Comparison of ENCODE assay signal across 1 cellular context in the genomic region with DNA sequence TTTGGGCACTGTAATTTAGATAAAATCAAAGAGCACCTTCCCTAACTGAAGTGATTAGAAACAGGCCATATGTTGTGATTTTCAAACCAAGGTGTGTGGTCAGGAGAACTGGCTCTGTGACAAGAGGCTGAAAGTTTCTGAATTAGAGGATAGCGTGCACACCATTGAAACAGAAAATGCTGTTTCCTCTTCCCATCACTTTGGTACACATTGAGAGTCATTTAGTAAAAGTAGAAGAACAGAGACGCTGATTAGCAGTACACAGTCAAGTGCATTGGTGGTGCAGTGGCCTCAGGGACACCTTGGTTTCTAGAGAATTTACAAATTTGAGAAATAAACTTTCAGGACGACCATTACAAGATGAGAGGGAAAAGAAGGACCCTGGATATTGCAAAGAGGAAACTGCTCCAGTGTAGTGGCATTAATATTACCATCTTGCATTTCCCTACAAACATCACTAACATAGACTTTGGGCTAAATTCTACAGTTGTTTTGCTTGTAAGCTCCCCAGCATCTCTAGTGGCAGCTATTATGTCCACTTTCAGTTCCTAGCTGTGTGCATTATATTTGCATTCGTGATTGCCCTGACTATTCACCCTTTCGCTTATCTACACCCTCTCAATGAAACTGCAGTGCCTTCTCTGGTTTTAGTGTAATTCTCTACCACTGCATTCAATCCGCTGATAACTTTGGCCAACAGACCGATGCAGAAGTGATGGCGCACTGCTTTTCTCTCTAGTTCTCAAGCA.
A peak's percentile ranks its signal among the peaks of the same experiment; 100 is the strongest.
TF ChIP-seq lines count a peak whose summit lies in the region.

No MANE protein-coding gene starts in this region.

TF ChIP-seq in GM12878, 131 proteins besides CTCF, POLR2A, EP300 and RAD21 (continued from another document):
- TF ChIP-seq, protein P1, sequence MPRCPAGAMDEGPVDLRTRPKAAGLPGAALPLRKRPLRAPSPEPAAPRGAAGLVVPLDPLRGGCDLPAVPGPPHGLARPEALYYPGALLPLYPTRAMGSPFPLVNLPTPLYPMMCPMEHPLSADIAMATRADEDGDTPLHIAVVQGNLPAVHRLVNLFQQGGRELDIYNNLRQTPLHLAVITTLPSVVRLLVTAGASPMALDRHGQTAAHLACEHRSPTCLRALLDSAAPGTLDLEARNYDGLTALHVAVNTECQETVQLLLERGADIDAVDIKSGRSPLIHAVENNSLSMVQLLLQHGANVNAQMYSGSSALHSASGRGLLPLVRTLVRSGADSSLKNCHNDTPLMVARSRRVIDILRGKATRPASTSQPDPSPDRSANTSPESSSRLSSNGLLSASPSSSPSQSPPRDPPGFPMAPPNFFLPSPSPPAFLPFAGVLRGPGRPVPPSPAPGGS (IDR thresholded peaks at IDR 0.05; ENCODE audit: borderline replicate concordance, insufficient read depth, low read depth, low read length, poor library complexity, severe bottlenecking): peak; percentile 37
- TF ChIP-seq IKZF1 (conservative IDR thresholded peaks at IDR 0.05) (peak; percentile 39), ETV6 (conservative IDR thresholded peaks at IDR 0.05 in 1 of 2, IDR thresholded peaks at IDR 0.05 in 1 of 2; ENCODE audit: borderline replicate concordance in 1 of 2, low read depth in 1 of 2) (peak in 1 of 2 experiments; percentile 45; a peak in 1 of 4 replicates), PAX5 (IDR thresholded peaks at IDR 0.05; ENCODE audit: borderline replicate concordance, low read depth, low read length) (peak; percentile 40; the same call in 1 of the 2 replicates), JUNB (IDR thresholded peaks at IDR 0.05) (no peak), RB1 (IDR thresholded peaks at IDR 0.05; ENCODE audit: borderline replicate concordance) (no peak), EED (IDR thresholded peaks at IDR 0.05; ENCODE audit: low read depth) (no peak), MYB (IDR thresholded peaks at IDR 0.05; ENCODE audit: borderline replicate concordance, low read depth, low read length) (no peak), PML (IDR thresholded peaks at IDR 0.05; ENCODE audit: low read length) (no peak), NR2C2 (IDR thresholded peaks at IDR 0.05; ENCODE audit: borderline replicate concordance, control insufficient read depth, insufficient read length, low read depth) (no peak), ATF2 (IDR thresholded peaks at IDR 0.05; ENCODE audit: low read length) (peak; percentile 48; the same call in 1 of the 2 replicates), MTA3 (IDR thresholded peaks at IDR 0.05; ENCODE audit: borderline replicate concordance, low read length) (no peak), RUNX3 (IDR thresholded peaks at IDR 0.05; ENCODE audit: low read length) (peak; percentile 76), ASH2L (IDR thresholded peaks at IDR 0.05; ENCODE audit: borderline replicate concordance, low read depth) (no peak), MEF2A (IDR thresholded peaks at IDR 0.05; ENCODE audit: insufficient read depth, low read depth, low read length) (0 out of 2 replicates have a peak, but pooled peaks have one; percentile 35), SIX5 (IDR thresholded peaks at IDR 0.05; ENCODE audit: low read depth, low read length, severe bottlenecking) (no peak), ZBTB33 (IDR thresholded peaks at IDR 0.05) (peak; percentile 60; the same call in 1 of the 2 replicates), REST (IDR thresholded peaks at IDR 0.05; ENCODE audit: low read depth, low read length) (no peak), GABPA (IDR thresholded peaks at IDR 0.05; ENCODE audit: low read depth) (no peak), GATAD2B (conservative IDR thresholded peaks at IDR 0.05; ENCODE audit: low read depth) (no peak), LARP7 (IDR thresholded peaks at IDR 0.05) (no peak), RFX5 (IDR thresholded peaks at IDR 0.05; ENCODE audit: low read depth, low read length) (no peak), SPI1 (IDR thresholded peaks at IDR 0.05; ENCODE audit: borderline replicate concordance, insufficient read depth, low read depth, low read length) (peak; percentile 30), USF1 (IDR thresholded peaks at IDR 0.05; ENCODE audit: borderline replicate concordance, extremely low read length, insufficient read depth, low read depth, low read length) (no peak), ESRRA (IDR thresholded peaks at IDR 0.05; ENCODE audit: low read length) (no peak), ZNF217 (IDR thresholded peaks at IDR 0.05) (peak; percentile 66; the same call in 1 of the 2 replicates)
- TF ChIP-seq, protein P2, sequence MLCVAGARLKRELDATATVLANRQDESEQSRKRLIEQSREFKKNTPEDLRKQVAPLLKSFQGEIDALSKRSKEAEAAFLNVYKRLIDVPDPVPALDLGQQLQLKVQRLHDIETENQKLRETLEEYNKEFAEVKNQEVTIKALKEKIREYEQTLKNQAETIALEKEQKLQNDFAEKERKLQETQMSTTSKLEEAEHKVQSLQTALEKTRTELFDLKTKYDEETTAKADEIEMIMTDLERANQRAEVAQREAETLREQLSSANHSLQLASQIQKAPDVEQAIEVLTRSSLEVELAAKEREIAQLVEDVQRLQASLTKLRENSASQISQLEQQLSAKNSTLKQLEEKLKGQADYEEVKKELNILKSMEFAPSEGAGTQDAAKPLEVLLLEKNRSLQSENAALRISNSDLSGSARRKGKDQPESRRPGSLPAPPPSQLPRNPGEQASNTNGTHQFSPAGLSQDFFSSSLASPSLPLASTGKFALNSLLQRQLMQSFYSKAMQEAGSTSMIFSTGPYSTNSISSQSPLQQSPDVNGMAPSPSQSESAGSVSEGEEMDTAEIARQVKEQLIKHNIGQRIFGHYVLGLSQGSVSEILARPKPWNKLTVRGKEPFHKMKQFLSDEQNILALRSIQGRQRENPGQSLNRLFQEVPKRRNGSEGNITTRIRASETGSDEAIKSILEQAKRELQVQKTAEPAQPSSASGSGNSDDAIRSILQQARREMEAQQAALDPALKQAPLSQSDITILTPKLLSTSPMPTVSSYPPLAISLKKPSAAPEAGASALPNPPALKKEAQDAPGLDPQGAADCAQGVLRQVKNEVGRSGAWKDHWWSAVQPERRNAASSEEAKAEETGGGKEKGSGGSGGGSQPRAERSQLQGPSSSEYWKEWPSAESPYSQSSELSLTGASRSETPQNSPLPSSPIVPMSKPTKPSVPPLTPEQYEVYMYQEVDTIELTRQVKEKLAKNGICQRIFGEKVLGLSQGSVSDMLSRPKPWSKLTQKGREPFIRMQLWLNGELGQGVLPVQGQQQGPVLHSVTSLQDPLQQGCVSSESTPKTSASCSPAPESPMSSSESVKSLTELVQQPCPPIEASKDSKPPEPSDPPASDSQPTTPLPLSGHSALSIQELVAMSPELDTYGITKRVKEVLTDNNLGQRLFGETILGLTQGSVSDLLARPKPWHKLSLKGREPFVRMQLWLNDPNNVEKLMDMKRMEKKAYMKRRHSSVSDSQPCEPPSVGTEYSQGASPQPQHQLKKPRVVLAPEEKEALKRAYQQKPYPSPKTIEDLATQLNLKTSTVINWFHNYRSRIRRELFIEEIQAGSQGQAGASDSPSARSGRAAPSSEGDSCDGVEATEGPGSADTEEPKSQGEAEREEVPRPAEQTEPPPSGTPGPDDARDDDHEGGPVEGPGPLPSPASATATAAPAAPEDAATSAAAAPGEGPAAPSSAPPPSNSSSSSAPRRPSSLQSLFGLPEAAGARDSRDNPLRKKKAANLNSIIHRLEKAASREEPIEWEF (IDR thresholded peaks at IDR 0.05; ENCODE audit: insufficient replicate concordance, low read depth, low read length): no peak
TF ChIP-seq in GM12878: peak in this region for 16.
